In the genomic region with DNA sequence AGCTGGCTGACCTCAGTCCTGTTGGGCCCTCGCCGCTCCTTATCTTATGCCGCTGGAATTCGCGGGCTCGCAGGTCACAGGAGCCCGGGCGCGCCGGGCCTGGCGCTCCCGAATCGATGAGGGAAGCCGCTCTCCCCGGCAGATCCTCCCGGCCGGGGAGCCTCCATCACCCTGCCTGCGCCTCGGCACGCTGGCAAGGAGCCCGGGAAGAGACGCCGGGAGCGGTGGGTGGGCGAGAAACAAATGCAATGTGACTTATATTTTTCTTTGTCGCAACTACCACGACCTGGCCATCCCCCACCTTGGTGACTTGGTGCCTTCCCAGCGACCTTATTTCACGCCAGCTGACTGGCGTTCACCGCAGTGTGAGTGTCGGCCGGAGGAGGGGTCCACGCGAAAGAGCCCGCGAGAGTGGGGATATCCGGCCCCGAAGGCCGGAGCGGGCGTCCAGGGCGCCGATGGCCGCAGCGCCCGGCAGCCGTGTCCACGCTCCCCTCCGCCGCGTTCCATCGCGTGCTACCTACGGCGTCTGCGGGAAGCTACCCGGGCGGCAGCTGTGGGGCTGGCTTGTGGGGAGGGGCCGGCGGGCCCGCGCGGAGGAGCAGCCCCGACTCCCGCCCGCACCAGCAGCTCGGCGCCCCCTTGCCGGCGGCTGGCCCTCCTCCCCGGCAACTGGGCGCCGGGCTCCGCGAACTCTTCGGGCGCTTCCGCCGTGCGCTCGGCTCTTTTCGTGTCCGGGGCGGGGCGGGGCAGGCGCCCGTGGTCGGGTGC, we compare ENCODE assay signal across 8 cellular contexts. TPM values are rescaled to one million over a fixed set of nuclear protein-coding genes. Genes with fewer than 3 reads are reported as not detected.
A peak's percentile ranks its signal among the peaks of the same experiment; 100 is the strongest.
DNase-seq lines count a peak whose midpoint lies in the region; TF ChIP-seq lines count a peak whose summit lies in the region.

No MANE protein-coding gene starts in this region.

- DNase-seq in G401 (ENCODE audit: low spot score) (peak; percentile 88), H9 (peak; percentile 64), M059J (ENCODE audit: low read depth) (peak; percentile 84), SJSA1 (ENCODE audit: low read depth in 1 of 2, low spot score in 2 of 2) (peak; percentile 94 to 97), germinal center (ENCODE audit: low spot score) (peak; percentile 93), non-pigmented ciliary epithelial cell (ENCODE audit: low read depth) (peak; percentile 42), superior temporal gyrus (ENCODE audit: extremely low spot score) (peak; percentile 85)
- peak; percentile 86 for DNase-seq in activated naive CD4-positive, alpha-beta T cell treated with anti-CD3 and anti-CD28 coated beads for 36 hours

- peak overlapping the region; percentile 99 for H3K4ac ChIP-seq in H9 (ENCODE audit: low read depth, low read length)

- no peaks in the 10 kb centered on the region for H3K9me3 ChIP-seq in H9 (ENCODE audit: control insufficient read depth, low read depth, low read length)
- no peaks in the 10 kb centered on the region for H3K9me3 ChIP-seq in SJSA1 (replicated peaks)

- peaks cover 51 to 53% of the 10 kb centered on the region in 2 experiments for H3K4me1 Mint-ChIP-seq in H9
- H3K4me1 Mint-ChIP-seq in activated naive CD4-positive, alpha-beta T cell treated with anti-CD3 and anti-CD28 coated beads for 36 hours (ENCODE audit: low read depth), result peaks cover 28% of the 10 kb centered on the region

- no peaks in the 10 kb centered on the region for H3K9me3 Mint-ChIP-seq in H9
- no peaks in the 10 kb centered on the region for H3K9me3 Mint-ChIP-seq in activated naive CD4-positive, alpha-beta T cell treated with anti-CD3 and anti-CD28 coated beads for 36 hours

- peaks cover 4% of the 10 kb centered on the region for H4K20me1 ChIP-seq in H9 (ENCODE audit: control insufficient read depth, insufficient read depth, insufficient read length)

- no peak overlapping the region for H2AFZ ChIP-seq in H9 (ENCODE audit: low read length)

- intact Hi-C loops in activated naive CD4-positive, alpha-beta T cell treated with anti-CD3 and anti-CD28 coated beads for 36 hours (cut with micrococcal nuclease), result loop anchor here (1.0 to 5.0 kb wide), 4 partner anchors 43 to 354 kb away; a partner anchor contains a TSS

- peak overlapping the region; percentile 27 for H4K8ac ChIP-seq in H9 (replicated peaks; ENCODE audit: insufficient read length, low read depth, low read length)

- peak overlapping the region; percentile 76 to 87 for H3K4me3 Mint-ChIP-seq in H9
- H3K4me3 Mint-ChIP-seq in activated naive CD4-positive, alpha-beta T cell treated with anti-CD3 and anti-CD28 coated beads for 36 hours, result peak overlapping the region; percentile 76

- TF ChIP-seq CTCF in H9 (conservative IDR thresholded peaks at IDR 0.05), result no peak

- peak overlapping the region; percentile 74 for H2BK5ac ChIP-seq in H9 (ENCODE audit: insufficient read length, low read length)

- H4K5ac ChIP-seq in H9 (ENCODE audit: insufficient read length, low read depth, low read length), result peak overlapping the region; percentile 67

- no peak overlapping the region for H3T11ph ChIP-seq in H9 (ENCODE audit: low read length)

- CTCF ChIA-PET in activated naive CD4-positive, alpha-beta T cell treated with anti-CD3 and anti-CD28 coated beads for 36 hours (lab: Charles Lee), result interaction anchor here (0.6 to 1.5 kb wide), 2 partner anchors 44 to 110 kb away, joined by 3 to 4 read pairs; no protein-coding TSS in a partner anchor

- peak overlapping the region; percentile 77 for H3K4me2 ChIP-seq in H9 (ENCODE audit: insufficient read depth, insufficient read length, low read length)

- H2BK120ac ChIP-seq in H9 (ENCODE audit: low read depth, low read length, poor library complexity, severe bottlenecking), result peak overlapping the region; percentile 79

- H3K4me3 ChIP-seq in SJSA1, result peak overlapping the region; percentile 98

- no peak overlapping the region for H2BK20ac ChIP-seq in H9 (ENCODE audit: low read depth, low read length, poor library complexity, severe bottlenecking)

- peaks cover 6 to 10% (median 10%) of the 10 kb centered on the region in 3 experiments; a peak in 5 of 7 replicates for H3K36me3 Mint-ChIP-seq in H9 (ENCODE audit: insufficient read depth in 1 of 3, low read depth in 3 of 3)
- peaks cover 2% of the 10 kb centered on the region for H3K36me3 Mint-ChIP-seq in activated naive CD4-positive, alpha-beta T cell treated with anti-CD3 and anti-CD28 coated beads for 36 hours (ENCODE audit: low read depth)

- peak overlapping the region; percentile 38 for H2BK12ac ChIP-seq in H9 (ENCODE audit: insufficient read length, low read depth, low read length)

- H3K27me3 ChIP-seq in H9 (ENCODE audit: insufficient read depth, low read length) (no peaks in the 10 kb centered on the region), SJSA1 (replicated peaks) (no peaks in the 10 kb centered on the region)

- WGBS in H9 (ENCODE audit: extremely low coverage, insufficient read length, low lambda C conversion rate), result no CpG with 5 or more reads among the region's 89 CpGs

- H3K27me3 Mint-ChIP-seq in H9 (ENCODE audit: low read depth), result no peaks in the 10 kb centered on the region
- peaks cover 31% of the 10 kb centered on the region for H3K27me3 Mint-ChIP-seq in activated naive CD4-positive, alpha-beta T cell treated with anti-CD3 and anti-CD28 coated beads for 36 hours (ENCODE audit: low read depth)

- in situ Hi-C loops in G401 (cut with HindIII; ENCODE audit: low sequenced_read_pairs), result no loop called here

- peaks cover 25% of the 10 kb centered on the region for H3K36me3 ChIP-seq in SJSA1

- peak overlapping the region; percentile 96 for H3K9ac ChIP-seq in H9 (ENCODE audit: extremely low read depth, insufficient read length, low read length)

- peak overlapping the region; percentile 46 to 96 (median 95); a peak in 5 of 7 replicates for H3K27ac Mint-ChIP-seq in H9
- H3K27ac Mint-ChIP-seq in activated naive CD4-positive, alpha-beta T cell treated with anti-CD3 and anti-CD28 coated beads for 36 hours, result no peak overlapping the region

- H3K23me2 ChIP-seq in H9 (ENCODE audit: insufficient read length, low read depth, low read length, poor library complexity, severe bottlenecking), result no peaks in the 10 kb centered on the region

- H3K27ac ChIP-seq in H9 (ENCODE audit: insufficient read length, low read depth, low read length) (peak overlapping the region; percentile 38), SJSA1 (peak overlapping the region; percentile 97)

- peak overlapping the region; percentile 93 for H4K91ac ChIP-seq in H9 (ENCODE audit: insufficient read length, low read depth, low read length)

- H3K18ac ChIP-seq in H9 (ENCODE audit: insufficient read length, low read depth, low read length), result peak overlapping the region; percentile 96

- no peak overlapping the region for H2AK5ac ChIP-seq in H9 (ENCODE audit: insufficient read length, low read length)

- H3K14ac ChIP-seq in H9 (ENCODE audit: insufficient read depth, low read length), result peak overlapping the region; percentile 95

- H3K56ac ChIP-seq in H9 (ENCODE audit: insufficient read length, low read depth, low read length), result no peak overlapping the region

- H3K4me1 ChIP-seq in H9 (ENCODE audit: insufficient read depth, low read length) (peaks cover 1% of the 10 kb centered on the region; the same call in 1 of the 2 replicates), SJSA1 (replicated peaks) (peaks cover 21% of the 10 kb centered on the region)

- H3K79me2 ChIP-seq in H9 (ENCODE audit: insufficient read depth, low read length), result peaks cover 42% of the 10 kb centered on the region

- H3K23ac ChIP-seq in H9 (ENCODE audit: insufficient read length, low read depth, low read length), result no peak overlapping the region

- H2BK15ac ChIP-seq in H9 (ENCODE audit: low read depth, low read length), result no peak overlapping the region

- H3K79me1 ChIP-seq in H9 (ENCODE audit: insufficient read depth, low read depth, low read length, poor library complexity, severe bottlenecking), result peaks cover 2% of the 10 kb centered on the region

RNA-seq across cellular contexts. Expression of a gene that starts 0.5 kb away (rescaled TPM):
- total RNA-seq in G401 (2014; rRNA removed; shearing (Covaris generic)), result 72.5 and 78.8 TPM in 2 replicates
- total RNA-seq in H9 (2021), result 138 and 145 TPM in 2 replicates
- 22.4 and 29.1 TPM in 2 replicates for total RNA-seq in M059J (2014; rRNA removed; shearing (Covaris generic))
- total RNA-seq in SJSA1 (2014; rRNA removed; shearing (Covaris generic)), result 35.3 and 53.4 TPM in 2 replicates
- 1 to 10 TPM; 2.9 to 6.8 TPM for total RNA-seq in activated naive CD4-positive, alpha-beta T cell treated with anti-CD3 and anti-CD28 coated beads for 36 hours

Comparison
In these comparisons a context has a peak if more than half of its experiments do, and no peak if none do; other contexts are left out.
1. Peak in every context shown above with its lines: DNase-seq, H3K4me3 ChIP-seq and H3K27ac ChIP-seq.
2. DNase-seq: peak in every context shown above with its lines; median percentile 96 in SJSA1; 93 in germinal center; 88 in G401; 86 in activated naive CD4-positive, alpha-beta T cell treated with anti-CD3 and anti-CD28 coated beads for 36 hours; 85 in superior temporal gyrus; 84 in M059J; 64 in H9; 42 in non-pigmented ciliary epithelial cell.